8 cellular contexts compared by ENCODE assay signal in genomic region chr2:25916375-25916774, GRCh38. TPM values are rescaled to one million over a fixed set of nuclear protein-coding genes. Genes with fewer than 3 reads are reported as not detected.
DNase-seq lines count a peak whose midpoint lies in the region; ATAC-seq and TF ChIP-seq lines count a peak whose summit lies in the region.
"Not testable (repeated sequence)": the region's sequence is repeated elsewhere in the genome, so short reads cannot be mapped to it uniquely, and the experiment has no call there.

No MANE protein-coding gene starts in this region.

- peak overlapping the region; percentile 57 to 85 (median 75) for H3K4me2 ChIP-seq in BLaER1 treated with 17β-estradiol and CSF1 and Interleukin-3, amounts not matched to agents 10 nM and 100 nM
- H3K4me2 ChIP-seq in Loucy (ENCODE audit: low read depth, low read length, poor library complexity, severe bottlenecking): peak overlapping the region; percentile 73

- peak overlapping the region in 7 of 11 experiments; percentile 22 to 59 (median 44); a peak in 9 of 22 replicates for H3K9ac ChIP-seq in BLaER1 treated with 17β-estradiol and CSF1 and Interleukin-3, amounts not matched to agents 10 nM and 100 nM
- not testable (repeated sequence) for H3K9ac ChIP-seq in Loucy (ENCODE audit: low read depth, low read length, poor library complexity, severe bottlenecking)

- POLR2A ChIA-PET in activated CD4-positive, alpha-beta memory T cell treated with anti-CD3 and anti-CD28 coated beads, Interleukin-2, amount 10 ng/mL, durations not matched to agents 7 days and 5 days (lab: Charles Lee): interaction anchor here (0.9 to 2.5 kb wide), 3 partner anchors 11 to 38 kb away, joined by 3 to 12 read pairs (median 4); partner anchors contain the start of gene ASXL2

- not testable (repeated sequence) for H3K36me3 ChIP-seq in BLaER1 treated with 17β-estradiol and CSF1 and Interleukin-3, amounts not matched to agents 10 nM and 100 nM; Loucy (ENCODE audit: insufficient read depth, low read length)

- not testable (repeated sequence) for H3K9me2 ChIP-seq in Loucy (replicated peaks; ENCODE audit: low read depth, low read length)

- DNase-seq in T-helper 2 cell: peak in 3 of 5 experiments; percentile 5 to 81 (median 20)
- DNase-seq in activated CD4-positive, alpha-beta memory T cell treated with anti-CD3 and anti-CD28 coated beads, Interleukin-2, amount 10 ng/mL, durations not matched to agents 7 days and 5 days: peak; percentile 62
- DNase-seq in central memory CD8-positive, alpha-beta T cell (ENCODE audit: low spot score in 2 of 2): peak; percentile 20 to 25
- DNase-seq in stimulated activated CD4-positive, alpha-beta T cell treated with anti-CD3 and anti-CD28 coated beads, Interleukin-12 subunit alpha, Interleukin-12 subunit beta, amount 100 ng/mL, for 4 hours: peak; percentile 28
- DNase-seq in stimulated activated CD8-positive, alpha-beta memory T cell treated with anti-CD3 and anti-CD28 coated beads, Interleukin-4, amount 100 ng/mL, for 24 hours (ENCODE audit: low read depth): peak; percentile 16

- peak overlapping the region; percentile 45 for H3K27ac Mint-ChIP-seq in activated CD4-positive, alpha-beta memory T cell treated with anti-CD3 and anti-CD28 coated beads, Interleukin-2, amount 10 ng/mL, durations not matched to agents 7 days and 5 days
- peak overlapping the region; percentile 54 for H3K27ac Mint-ChIP-seq in activated T-helper 17 cell treated with anti-CD3 and anti-CD28 coated beads, Interleukin-2, amount 50 U/mL, for 72 hours
- H3K27ac Mint-ChIP-seq in central memory CD8-positive, alpha-beta T cell (ENCODE audit: low read depth): peak overlapping the region; percentile 36

- ATAC-seq in activated T-helper 17 cell treated with anti-CD3 and anti-CD28 coated beads, Interleukin-2, amount 50 U/mL, for 72 hours (replicated peaks): not testable (repeated sequence)
- ATAC-seq in central memory CD8-positive, alpha-beta T cell (replicated peaks; ENCODE audit: extremely low read depth, poor library complexity, severe bottlenecking): peak; percentile 32

- TF ChIP-seq CTCF in Loucy (conservative IDR thresholded peaks at IDR 0.05; ENCODE audit: low read length): not testable (repeated sequence)

- peak overlapping the region; percentile 61 for H3K4me3 Mint-ChIP-seq in activated CD4-positive, alpha-beta memory T cell treated with anti-CD3 and anti-CD28 coated beads, Interleukin-2, amount 10 ng/mL, durations not matched to agents 7 days and 5 days
- peak overlapping the region; percentile 72 for H3K4me3 Mint-ChIP-seq in activated T-helper 17 cell treated with anti-CD3 and anti-CD28 coated beads, Interleukin-2, amount 50 U/mL, for 72 hours
- H3K4me3 Mint-ChIP-seq in central memory CD8-positive, alpha-beta T cell: peak overlapping the region; percentile 79

- H3K4me1 Mint-ChIP-seq in activated CD4-positive, alpha-beta memory T cell treated with anti-CD3 and anti-CD28 coated beads, Interleukin-2, amount 10 ng/mL, durations not matched to agents 7 days and 5 days: peaks cover 11% of the 10 kb centered on the region
- not testable (repeated sequence) for H3K4me1 Mint-ChIP-seq in activated T-helper 17 cell treated with anti-CD3 and anti-CD28 coated beads, Interleukin-2, amount 50 U/mL, for 72 hours; central memory CD8-positive, alpha-beta T cell

- H3K4me3 ChIP-seq in BLaER1 treated with 17β-estradiol and CSF1 and Interleukin-3, amounts not matched to agents 10 nM and 100 nM: peak overlapping the region in 8 of 10 experiments; percentile 14 to 59 (median 38); a peak in 9 of 20 replicates
- peak overlapping the region; percentile 63 for H3K4me3 ChIP-seq in Loucy (ENCODE audit: low read length, poor library complexity, severe bottlenecking)

- H3K27ac ChIP-seq in BLaER1 treated with 17β-estradiol and CSF1 and Interleukin-3, amounts not matched to agents 10 nM and 100 nM: peak overlapping the region in 6 of 11 experiments; percentile 25 to 46 (median 36); a peak in 8 of 22 replicates

- not testable (repeated sequence) for H4K20me1 ChIP-seq in BLaER1 treated with 17β-estradiol and CSF1 and Interleukin-3, amounts not matched to agents 10 nM and 100 nM; Loucy (ENCODE audit: insufficient read depth, low read length, poor library complexity, severe bottlenecking)

- not testable (repeated sequence) for H3K27me3 ChIP-seq in BLaER1 treated with 17β-estradiol and CSF1 and Interleukin-3, amounts not matched to agents 10 nM and 100 nM; Loucy (ENCODE audit: insufficient read depth, low read length, poor library complexity, severe bottlenecking)

- CTCF ChIA-PET in activated CD4-positive, alpha-beta memory T cell treated with anti-CD3 and anti-CD28 coated beads, Interleukin-2, amount 10 ng/mL, durations not matched to agents 7 days and 5 days (lab: Charles Lee): interaction anchor here (1.0 to 1.9 kb wide), 2 partner anchors 65 to 68 kb away, joined by 3 to 8 read pairs; no protein-coding TSS in a partner anchor

- H3K79me2 ChIP-seq in Loucy (ENCODE audit: insufficient read depth, low read length): not testable (repeated sequence)

- not testable (repeated sequence) for H2AFZ ChIP-seq in Loucy (ENCODE audit: low read length)

- peaks cover 0 to 30% (median 19%) of the 10 kb centered on the region in 10 experiments; a peak in 13 of 20 replicates for H3K4me1 ChIP-seq in BLaER1 treated with 17β-estradiol and CSF1 and Interleukin-3, amounts not matched to agents 10 nM and 100 nM
- peaks cover 18% of the 10 kb centered on the region for H3K4me1 ChIP-seq in Loucy (ENCODE audit: insufficient read depth, low read length, poor library complexity, severe bottlenecking)

- not testable (repeated sequence) for H3K36me3 Mint-ChIP-seq in activated CD4-positive, alpha-beta memory T cell treated with anti-CD3 and anti-CD28 coated beads, Interleukin-2, amount 10 ng/mL, durations not matched to agents 7 days and 5 days (ENCODE audit: low read depth); activated T-helper 17 cell treated with anti-CD3 and anti-CD28 coated beads, Interleukin-2, amount 50 U/mL, for 72 hours (ENCODE audit: low read depth); central memory CD8-positive, alpha-beta T cell (ENCODE audit: insufficient read depth)

- not testable (repeated sequence) for H3K9me3 Mint-ChIP-seq in activated CD4-positive, alpha-beta memory T cell treated with anti-CD3 and anti-CD28 coated beads, Interleukin-2, amount 10 ng/mL, durations not matched to agents 7 days and 5 days; activated T-helper 17 cell treated with anti-CD3 and anti-CD28 coated beads, Interleukin-2, amount 50 U/mL, for 72 hours; central memory CD8-positive, alpha-beta T cell

- H3K9me3 ChIP-seq in BLaER1 treated with 17β-estradiol and CSF1 and Interleukin-3, amounts not matched to agents 10 nM and 100 nM (replicated peaks in 1 of 11): peaks cover 0 to 11% (median under 1%) of the 10 kb centered on the region in 11 experiments; a peak in 10 of 22 replicates
- H3K9me3 ChIP-seq in Loucy (ENCODE audit: insufficient read depth, low read depth, low read length): not testable (repeated sequence)

- H3K27me3 Mint-ChIP-seq in activated CD4-positive, alpha-beta memory T cell treated with anti-CD3 and anti-CD28 coated beads, Interleukin-2, amount 10 ng/mL, durations not matched to agents 7 days and 5 days; activated T-helper 17 cell treated with anti-CD3 and anti-CD28 coated beads, Interleukin-2, amount 50 U/mL, for 72 hours; central memory CD8-positive, alpha-beta T cell: not testable (repeated sequence)

- H3F3A ChIP-seq in Loucy (ENCODE audit: low read depth): not testable (repeated sequence)

RNA-seq across cellular contexts. Expression of gene ASXL2, which starts 38.1 kb away (rescaled TPM):
- 10 to 100 TPM; 43.7 to 45.0 TPM for total RNA-seq in activated CD4-positive, alpha-beta memory T cell treated with anti-CD3 and anti-CD28 coated beads, Interleukin-2, amount 10 ng/mL, durations not matched to agents 7 days and 5 days
- total RNA-seq in activated T-helper 17 cell treated with anti-CD3 and anti-CD28 coated beads, Interleukin-2, amount 50 U/mL, for 72 hours: 10 to 100 TPM; 28.5 to 37.1 TPM
